19 cellular contexts compared by ENCODE assay signal in the genomic region with DNA sequence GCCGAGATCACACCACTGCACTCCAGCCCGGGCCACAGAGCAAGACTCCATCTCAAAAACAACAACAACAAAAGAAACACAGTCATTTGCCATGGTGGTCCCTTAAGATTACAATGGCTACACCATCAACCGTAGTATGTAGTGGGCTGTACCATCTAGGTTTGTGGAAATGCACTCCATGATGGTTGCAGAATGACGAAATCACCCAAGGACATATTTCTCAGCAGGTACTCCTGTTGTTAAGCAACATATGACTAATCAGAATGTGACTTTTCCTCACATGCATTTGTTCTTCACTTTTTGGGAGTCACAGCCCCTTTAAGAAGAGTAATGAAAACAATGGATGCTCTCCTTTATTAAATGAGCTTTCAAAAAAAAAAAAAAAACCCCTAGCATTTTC. TPM values are rescaled to one million over a fixed set of nuclear protein-coding genes. Genes with fewer than 3 reads are reported as not detected.
DNase-seq lines count a peak whose midpoint lies in the region; ATAC-seq, FAIRE-seq and TF ChIP-seq lines count a peak whose summit lies in the region.
"Had no signal": no experiment of that assay in that cellular context is flagged by ENCODE, and none has a peak within 500 bp of the region (broad histone marks: within the 10 kb centered on the region; RNA-seq: fewer than 3 reads in every experiment).

No MANE protein-coding gene starts in this region.

- no peaks in the 10 kb centered on the region for H3K27me3 ChIP-seq in endodermal cell (ENCODE audit: control insufficient read depth, insufficient read depth, low read length, poor library complexity, severe bottlenecking)
- H3K27me3 ChIP-seq in mesenchymal stem cell (ENCODE audit: control insufficient read depth in 1 of 2, insufficient read depth in 1 of 2, low read length in 2 of 2): no peaks in the 10 kb centered on the region
- H3K27me3 ChIP-seq in mesendoderm (ENCODE audit: insufficient read depth, low read length, poor library complexity): no peaks in the 10 kb centered on the region
- H3K27me3 ChIP-seq: ovary had no signal

- H4K8ac ChIP-seq in mesenchymal stem cell (ENCODE audit: low read length): peak overlapping the region; percentile 2
- H4K8ac ChIP-seq in mesendoderm (ENCODE audit: low read depth, low read length): no peak overlapping the region

- POLR2A ChIA-PET in A549 (lab: Yijun Ruan, JAX): no interaction called here

- no peaks in the 10 kb centered on the region for H3K9me3 ChIP-seq in A549
- no peaks in the 10 kb centered on the region for H3K9me3 ChIP-seq in endodermal cell (ENCODE audit: control insufficient read depth, low read length)
- no peaks in the 10 kb centered on the region for H3K9me3 ChIP-seq in mesenchymal stem cell (ENCODE audit: control insufficient read depth, low read length)
- H3K9me3 ChIP-seq: ovary had no signal

- H2BK120ac ChIP-seq in mesenchymal stem cell (ENCODE audit: low read depth, low read length) (no peak overlapping the region), mesendoderm (ENCODE audit: low read depth, low read length) (no peak overlapping the region)

- H3K79me2 ChIP-seq in mesendoderm (ENCODE audit: control insufficient read depth, insufficient read depth, low read length): peaks cover 9% of the 10 kb centered on the region

- no peak overlapping the region for H3K23ac ChIP-seq in mesenchymal stem cell (ENCODE audit: low read length in 2 of 2)
- H3K23ac ChIP-seq in mesendoderm (ENCODE audit: low read length): no peak overlapping the region

- H3K27me3 Mint-ChIP-seq in endodermal cell (ENCODE audit: insufficient read depth) (no peaks in the 10 kb centered on the region), osteocyte (ENCODE audit: unreplicated experiment) (no peaks in the 10 kb centered on the region)
- H3K27me3 Mint-ChIP-seq: CD4-positive, alpha-beta T cell; stimulated activated memory B cell treated with anti-CD40 and anti-IgM and Interleukin-4, amounts not matched to agents 10 μg/mL and 1 μg/mL and 100 μg/mL, for 72 hours had no signal

- no peak for TF ChIP-seq RAD21 in A549 (conservative IDR thresholded peaks at IDR 0.05 in 1 of 2, IDR thresholded peaks at IDR 0.05 in 1 of 2)

- TF ChIP-seq CTCF in A549 (IDR thresholded peaks at IDR 0.05) (no peak), endodermal cell (conservative IDR thresholded peaks at IDR 0.05) (no peak), osteocyte (IDR thresholded peaks at IDR 0.05) (no peak)

- H3K27ac ChIP-seq in A549 (no peak overlapping the region), endodermal cell (ENCODE audit: low read depth, low read length) (no peak overlapping the region), mesenchymal stem cell (ENCODE audit: low read length, poor library complexity, severe bottlenecking) (no peak overlapping the region), mesendoderm (ENCODE audit: low read depth, low read length) (no peak overlapping the region)
- H3K27ac ChIP-seq: GM23248 had no signal

- FAIRE-seq in A549 (lab: Jason Lieb, UNC): no peak
- FAIRE-seq: TTC549 had no signal

- no peak for DNase-seq in A549 (ENCODE audit: low read depth in 1 of 2, low spot score in 1 of 2)
- peak; percentile 24 for DNase-seq in MV-4-11 (lab: John Stamatoyannopoulos, UW)
- DNase-seq in endodermal cell: peak; percentile 19
- DNase-seq in mesenchymal stem cell: peak; percentile 42
- no peak for DNase-seq in mesendoderm
- no peak for DNase-seq in DMS79 treated with DMSO at 0.1 percent for 48 hours (lab: John Stamatoyannopoulos, UW)
- DNase-seq in stimulated activated naive CD4-positive, alpha-beta T cell treated with Interleukin-2 at 50 U/mL for 16 hours (lab: John Stamatoyannopoulos, UW): no peak
- DNase-seq in osteocyte (ENCODE audit: extremely low spot score, unreplicated experiment): no peak
- DNase-seq: activated CD4-positive, alpha-beta T cell treated with anti-CD3 and anti-CD28 coated beads, Interleukin-2, amount 10 ng/mL, durations not matched to agents 24 days and 14 days; activated naive CD4-positive, alpha-beta T cell treated with anti-CD3 and anti-CD28 coated beads for 36 hours; CD4-positive, alpha-beta T cell; GM23248; hypothalamus; left colon; NCI-H2029 treated with DMSO at 0.1 percent for 48 hours; NCI-H524; ovary had no signal

- H2AFZ ChIP-seq in mesenchymal stem cell (ENCODE audit: low read depth, low read length): no peak overlapping the region
- H2AFZ ChIP-seq: GM23248 had no signal

- H3K9me3 Mint-ChIP-seq in endodermal cell: no peaks in the 10 kb centered on the region
- no peaks in the 10 kb centered on the region for H3K9me3 Mint-ChIP-seq in osteocyte (ENCODE audit: unreplicated experiment)
- H3K9me3 Mint-ChIP-seq: activated CD4-positive, alpha-beta T cell treated with anti-CD3 and anti-CD28 coated beads, Interleukin-2, amount 10 ng/mL, durations not matched to agents 24 days and 14 days; activated naive CD4-positive, alpha-beta T cell treated with anti-CD3 and anti-CD28 coated beads for 36 hours; CD4-positive, alpha-beta T cell; stimulated activated memory B cell treated with anti-CD40 and anti-IgM and Interleukin-4, amounts not matched to agents 10 μg/mL and 1 μg/mL and 100 μg/mL, for 72 hours had no signal

- H3K4me3 ChIP-seq in A549 (no peak overlapping the region), endodermal cell (ENCODE audit: low read length) (no peak overlapping the region), mesenchymal stem cell (ENCODE audit: insufficient read depth in 1 of 2, low read depth in 1 of 2, low read length in 2 of 2) (no peak overlapping the region), mesendoderm (ENCODE audit: low read length) (no peak overlapping the region)
- H3K4me3 ChIP-seq: GM23248, ovary had no signal

- H4K91ac ChIP-seq in mesenchymal stem cell (ENCODE audit: low read length): no peak overlapping the region

- H3K36me3 Mint-ChIP-seq in endodermal cell (ENCODE audit: low read depth) (peaks cover 11% of the 10 kb centered on the region), osteocyte (ENCODE audit: unreplicated experiment) (peaks cover 27% of the 10 kb centered on the region)
- H3K36me3 Mint-ChIP-seq: stimulated activated memory B cell treated with anti-CD40 and anti-IgM and Interleukin-4, amounts not matched to agents 10 μg/mL and 1 μg/mL and 100 μg/mL, for 72 hours had no signal

- TF ChIP-seq POLR2A in A549 (IDR thresholded peaks at IDR 0.05; ENCODE audit: low read length): no peak

- no peak overlapping the region for H3K27ac Mint-ChIP-seq in endodermal cell
- H3K27ac Mint-ChIP-seq in osteocyte (ENCODE audit: unreplicated experiment): no peak overlapping the region
- H3K27ac Mint-ChIP-seq: activated CD4-positive, alpha-beta T cell treated with anti-CD3 and anti-CD28 coated beads, Interleukin-2, amount 10 ng/mL, durations not matched to agents 24 days and 14 days; activated naive CD4-positive, alpha-beta T cell treated with anti-CD3 and anti-CD28 coated beads for 36 hours; CD4-positive, alpha-beta T cell; stimulated activated memory B cell treated with anti-CD40 and anti-IgM and Interleukin-4, amounts not matched to agents 10 μg/mL and 1 μg/mL and 100 μg/mL, for 72 hours had no signal

- H2BK15ac ChIP-seq in mesenchymal stem cell (ENCODE audit: low read depth, poor library complexity, severe bottlenecking) (no peak overlapping the region), mesendoderm (replicated peaks; ENCODE audit: low read depth) (no peak overlapping the region)

- CTCF ChIA-PET in A549 (lab: Yijun Ruan, JAX): interaction anchor here (0.7 to 4.1 kb wide), 4 partner anchors 15 to 550 kb away, joined by 3 to 14 read pairs (median 6); no protein-coding TSS in a partner anchor

- H3K4me1 Mint-ChIP-seq in endodermal cell (peaks cover 29% of the 10 kb centered on the region), osteocyte (ENCODE audit: unreplicated experiment) (peaks cover 67% of the 10 kb centered on the region)
- H3K4me1 Mint-ChIP-seq: activated CD4-positive, alpha-beta T cell treated with anti-CD3 and anti-CD28 coated beads, Interleukin-2, amount 10 ng/mL, durations not matched to agents 24 days and 14 days; stimulated activated memory B cell treated with anti-CD40 and anti-IgM and Interleukin-4, amounts not matched to agents 10 μg/mL and 1 μg/mL and 100 μg/mL, for 72 hours had no signal

- peaks cover 47% of the 10 kb centered on the region for H3K4me1 ChIP-seq in A549
- H3K4me1 ChIP-seq in endodermal cell (ENCODE audit: control insufficient read depth, insufficient read depth, low read length): peaks cover under 1% of the 10 kb centered on the region
- H3K4me1 ChIP-seq in mesenchymal stem cell (ENCODE audit: control insufficient read depth, insufficient read depth, low read depth, low read length): peaks cover 10% of the 10 kb centered on the region
- peaks cover 8% of the 10 kb centered on the region for H3K4me1 ChIP-seq in mesendoderm (ENCODE audit: control insufficient read depth, low read depth, low read length)

- H3K4me3 Mint-ChIP-seq in endodermal cell: no peak overlapping the region
- H3K4me3 Mint-ChIP-seq in osteocyte (ENCODE audit: unreplicated experiment): no peak overlapping the region
- H3K4me3 Mint-ChIP-seq: activated CD4-positive, alpha-beta T cell treated with anti-CD3 and anti-CD28 coated beads, Interleukin-2, amount 10 ng/mL, durations not matched to agents 24 days and 14 days; activated naive CD4-positive, alpha-beta T cell treated with anti-CD3 and anti-CD28 coated beads for 36 hours; CD4-positive, alpha-beta T cell; stimulated activated memory B cell treated with anti-CD40 and anti-IgM and Interleukin-4, amounts not matched to agents 10 μg/mL and 1 μg/mL and 100 μg/mL, for 72 hours had no signal

- no peak overlapping the region for H3K14ac ChIP-seq in mesenchymal stem cell (ENCODE audit: low read length in 2 of 2)

- H3K79me1 ChIP-seq in mesenchymal stem cell (replicated peaks; ENCODE audit: low read length, poor library complexity, severe bottlenecking): no peaks in the 10 kb centered on the region
- peaks cover 9% of the 10 kb centered on the region for H3K79me1 ChIP-seq in mesendoderm (ENCODE audit: low read length)

- no peak for TF ChIP-seq EP300 in A549 (IDR thresholded peaks at IDR 0.05)

- H3K4ac ChIP-seq in mesenchymal stem cell (ENCODE audit: low read depth in 1 of 2, low read length in 2 of 2): no peak overlapping the region
- H3K4ac ChIP-seq in mesendoderm (ENCODE audit: low read depth, low read length): no peak overlapping the region

- 92% methylated on average over 4 of the region's 4 CpGs for WGBS in A549 (ENCODE audit: missing lambda C conversion rate)
- WGBS in endodermal cell (ENCODE audit: insufficient coverage in 1 of 2, insufficient read length in 1 of 2), 2 experiments: 90 to 96% methylated on average over 2 to 4 of the region's 4 CpGs
- WGBS in mesenchymal stem cell: 100% methylated on average over 3 of the region's 4 CpGs
- WGBS in mesendoderm (ENCODE audit: extremely low coverage, insufficient coverage, low lambda C conversion rate): no CpG with 5 or more reads among the region's 4 CpGs

- H2BK5ac ChIP-seq in mesenchymal stem cell (ENCODE audit: low read depth, low read length, poor library complexity, severe bottlenecking) (no peak overlapping the region), mesendoderm (ENCODE audit: low read length) (no peak overlapping the region)

- no peak overlapping the region for H4K5ac ChIP-seq in mesendoderm (ENCODE audit: low read length)

- H3K18ac ChIP-seq in mesenchymal stem cell (ENCODE audit: low read depth in 1 of 2, low read length in 2 of 2) (no peak overlapping the region), mesendoderm (ENCODE audit: low read length) (no peak overlapping the region)

- no peaks in the 10 kb centered on the region for H3K36me3 ChIP-seq in endodermal cell (ENCODE audit: control insufficient read depth, insufficient read depth, low read length)
- H3K36me3 ChIP-seq in mesenchymal stem cell (ENCODE audit: control insufficient read depth in 1 of 2, insufficient read depth in 2 of 2, low read depth in 1 of 2, low read length in 2 of 2): peaks cover 0 to 8% of the 10 kb centered on the region in 2 experiments
- H3K36me3 ChIP-seq in mesendoderm (ENCODE audit: control insufficient read depth, insufficient read depth, low read length): no peaks in the 10 kb centered on the region
- H3K36me3 ChIP-seq: ovary had no signal

- H3K4me2 ChIP-seq in A549 (no peak overlapping the region), mesenchymal stem cell (ENCODE audit: low read length, poor library complexity, severe bottlenecking) (no peak overlapping the region), mesendoderm (ENCODE audit: low read length) (no peak overlapping the region)

- H2AK5ac ChIP-seq in mesenchymal stem cell (ENCODE audit: low read length, severe bottlenecking): no peak overlapping the region
- no peak overlapping the region for H2AK5ac ChIP-seq in mesendoderm (ENCODE audit: low read length)

- H3K9ac ChIP-seq in endodermal cell (ENCODE audit: extremely low read depth, low read length, poor library complexity, severe bottlenecking): no peak overlapping the region
- H3K9ac ChIP-seq in mesenchymal stem cell (ENCODE audit: low read length): no peak overlapping the region
- H3K9ac ChIP-seq in mesendoderm (ENCODE audit: low read length): no peak overlapping the region
- H3K9ac ChIP-seq: GM23248 had no signal

- peak in 1 of 2 experiments; percentile 70; a peak in 1 of 6 replicates for ATAC-seq in A549
- ATAC-seq: left colon; stimulated activated memory B cell treated with anti-CD40 and anti-IgM and Interleukin-4, amounts not matched to agents 10 μg/mL and 1 μg/mL and 100 μg/mL, for 72 hours had no signal

- no peak overlapping the region for H3K56ac ChIP-seq in mesendoderm (ENCODE audit: low read length)

- H2BK12ac ChIP-seq in mesenchymal stem cell (ENCODE audit: low read length in 2 of 2): peak overlapping the region in 1 of 2 experiments; percentile 28

RNA-seq across cellular contexts. Expression of a gene that starts 11.0 kb away (rescaled TPM):
- polyA plus RNA-seq in A549 (2011; rRNA removed) (20.4 and 26.7 TPM in 2 replicates), A549 (2017; fragmentation: RNase III; extraction: RNeasy Plus Mini Kit Qiagen cat#74134 plus additional on column Dnase treatment) (9.6 to 12.1 TPM (median 12.0 TPM) in 3 replicates)
- polyA plus RNA-seq in A549 (2012; cell fraction: cytosol; rRNA removed): 4.1 and 4.3 TPM in 2 replicates
- polyA plus RNA-seq in A549 (2012; cell fraction: nucleus; rRNA removed): 11.7 and 14.1 TPM in 2 replicates
- polyA minus RNA-seq in A549 (2011; rRNA and poly(A)+ RNA removed): 23.6 and 32.6 TPM in 2 replicates
- total RNA-seq in endodermal cell (10 to 100 TPM; 25.2 to 32.9 TPM), osteocyte (257 and 258 TPM in 2 replicates)
- polyA plus RNA-seq in endodermal cell (2013, experiment 1 of 2): 21.7 TPM
- polyA plus RNA-seq in endodermal cell (2013, experiment 2 of 2): 17.3 TPM
- 67.9 TPM for polyA plus RNA-seq in mesenchymal stem cell (2013, experiment 1 of 2)
- polyA plus RNA-seq in mesenchymal stem cell (2013, experiment 2 of 2): 64.2 TPM
- polyA plus RNA-seq in mesendoderm (2013, experiment 1 of 2): 15.3 TPM
- 15.0 TPM for polyA plus RNA-seq in mesendoderm (2013, experiment 2 of 2)

Comparison
In these comparisons a context has a peak if more than half of its experiments do, and no peak if none do; other contexts are left out.
1. DNase-seq: peak in MV-4-11 (single experiment), endodermal cell (single experiment) and mesenchymal stem cell (single experiment); none in A549 (0 of 2), mesendoderm (single experiment), DMS79 treated with DMSO at 0.1 percent for 48 hours (single experiment), stimulated activated naive CD4-positive, alpha-beta T cell treated with Interleukin-2 at 50 U/mL for 16 hours (single experiment) and osteocyte (single experiment).